ENCODE assay signal across 8 cellular contexts in genomic region chr17:8227238-8227581, GRCh38. TPM values are rescaled to one million over a fixed set of nuclear protein-coding genes. Genes with fewer than 3 reads are reported as not detected.
DNase-seq lines count a peak whose midpoint lies in the region; ATAC-seq and TF ChIP-seq lines count a peak whose summit lies in the region.
"Had no signal": no experiment of that assay in that cellular context is flagged by ENCODE, and none has a peak within 500 bp of the region (broad histone marks: within the 10 kb centered on the region; RNA-seq: fewer than 3 reads in every experiment).

No MANE protein-coding gene starts in this region.

- H3K4me1 Mint-ChIP-seq in activated T-helper 1 cell treated with anti-CD3 and anti-CD28 coated beads, Interleukin-12 subunit alpha, Interleukin-12 subunit beta, Interleukin-2, Interleukin-4 antibody, amounts not matched to agents 30 ng/mL and 10 ng/mL and 1 ng/mL, durations not matched to agents 14 hours and 24 hours and 36 hours (ENCODE audit: low read depth): peaks cover 40% of the 10 kb centered on the region
- H3K4me1 Mint-ChIP-seq in stimulated activated memory B cell treated with anti-CD40 and anti-IgM and Interleukin-4, amounts not matched to agents 10 μg/mL and 1 μg/mL and 100 μg/mL, for 72 hours: peaks cover 40% of the 10 kb centered on the region

- peaks cover 11% of the 10 kb centered on the region for H3K27me3 Mint-ChIP-seq in activated T-helper 1 cell treated with anti-CD3 and anti-CD28 coated beads, Interleukin-12 subunit alpha, Interleukin-12 subunit beta, Interleukin-2, Interleukin-4 antibody, amounts not matched to agents 30 ng/mL and 10 ng/mL and 1 ng/mL, durations not matched to agents 14 hours and 24 hours and 36 hours (ENCODE audit: insufficient read depth)
- no peaks in the 10 kb centered on the region for H3K27me3 Mint-ChIP-seq in stimulated activated memory B cell treated with anti-CD40 and anti-IgM and Interleukin-4, amounts not matched to agents 10 μg/mL and 1 μg/mL and 100 μg/mL, for 72 hours

- H3K4me2 ChIP-seq in MM.1S (ENCODE audit: low read depth, low read length): no peak overlapping the region

- no peak for ATAC-seq in stimulated activated memory B cell treated with anti-CD40 and anti-IgM and Interleukin-4, amounts not matched to agents 10 μg/mL and 1 μg/mL and 100 μg/mL, for 72 hours
- no peak for ATAC-seq in esophagus mucosa

- peaks cover 52% of the 10 kb centered on the region for H3K36me3 Mint-ChIP-seq in activated T-helper 1 cell treated with anti-CD3 and anti-CD28 coated beads, Interleukin-12 subunit alpha, Interleukin-12 subunit beta, Interleukin-2, Interleukin-4 antibody, amounts not matched to agents 30 ng/mL and 10 ng/mL and 1 ng/mL, durations not matched to agents 14 hours and 24 hours and 36 hours (ENCODE audit: low read depth)
- peaks cover 56% of the 10 kb centered on the region for H3K36me3 Mint-ChIP-seq in stimulated activated memory B cell treated with anti-CD40 and anti-IgM and Interleukin-4, amounts not matched to agents 10 μg/mL and 1 μg/mL and 100 μg/mL, for 72 hours

- H3K27ac Mint-ChIP-seq in activated T-helper 1 cell treated with anti-CD3 and anti-CD28 coated beads, Interleukin-12 subunit alpha, Interleukin-12 subunit beta, Interleukin-2, Interleukin-4 antibody, amounts not matched to agents 30 ng/mL and 10 ng/mL and 1 ng/mL, durations not matched to agents 14 hours and 24 hours and 36 hours: peak overlapping the region; percentile 94
- H3K27ac Mint-ChIP-seq in stimulated activated memory B cell treated with anti-CD40 and anti-IgM and Interleukin-4, amounts not matched to agents 10 μg/mL and 1 μg/mL and 100 μg/mL, for 72 hours: peak overlapping the region; percentile 20

- H3K4me3 Mint-ChIP-seq in activated T-helper 1 cell treated with anti-CD3 and anti-CD28 coated beads, Interleukin-12 subunit alpha, Interleukin-12 subunit beta, Interleukin-2, Interleukin-4 antibody, amounts not matched to agents 30 ng/mL and 10 ng/mL and 1 ng/mL, durations not matched to agents 14 hours and 24 hours and 36 hours: peak overlapping the region; percentile 70
- H3K4me3 Mint-ChIP-seq in stimulated activated memory B cell treated with anti-CD40 and anti-IgM and Interleukin-4, amounts not matched to agents 10 μg/mL and 1 μg/mL and 100 μg/mL, for 72 hours: peak overlapping the region; percentile 6

- H3K9me3 ChIP-seq in HAP-1 (no peaks in the 10 kb centered on the region), MM.1S (replicated peaks; ENCODE audit: insufficient read depth, low read length) (no peaks in the 10 kb centered on the region)

- H3K4me1 ChIP-seq in HAP-1: peaks cover 16% of the 10 kb centered on the region
- peaks cover 5% of the 10 kb centered on the region; the same call in 1 of the 2 replicates for H3K4me1 ChIP-seq in MM.1S (ENCODE audit: low read length)

- H3K4me3 ChIP-seq in HAP-1 (peak overlapping the region; percentile 37), iPS-11a (ENCODE audit: low read depth, low read length) (peak overlapping the region; percentile 6), MM.1S (ENCODE audit: low read length) (no peak overlapping the region)

- H3K9me3 Mint-ChIP-seq in activated T-helper 1 cell treated with anti-CD3 and anti-CD28 coated beads, Interleukin-12 subunit alpha, Interleukin-12 subunit beta, Interleukin-2, Interleukin-4 antibody, amounts not matched to agents 30 ng/mL and 10 ng/mL and 1 ng/mL, durations not matched to agents 14 hours and 24 hours and 36 hours: no peaks in the 10 kb centered on the region
- H3K9me3 Mint-ChIP-seq in stimulated activated memory B cell treated with anti-CD40 and anti-IgM and Interleukin-4, amounts not matched to agents 10 μg/mL and 1 μg/mL and 100 μg/mL, for 72 hours: no peaks in the 10 kb centered on the region

- H3K79me2 ChIP-seq in MM.1S (ENCODE audit: low read length): no peaks in the 10 kb centered on the region

- no peaks in the 10 kb centered on the region for H4K20me1 ChIP-seq in MM.1S (ENCODE audit: insufficient read depth, low read length)

- H3K36me3 ChIP-seq in HAP-1 (replicated peaks): peaks cover 52% of the 10 kb centered on the region
- H3K36me3 ChIP-seq in MM.1S (replicated peaks; ENCODE audit: insufficient read depth, low read length): 0 out of 2 replicates have a peak, but pooled peaks cover 22% of the 10 kb centered on the region

- H3K9ac ChIP-seq in MM.1S (ENCODE audit: low read length): no peak overlapping the region

- DNase-seq in HAP-1 (ENCODE audit: low spot score in 2 of 2) (no peak), NCI-H1092 treated with DMSO at 0.1 percent for 48 hours (lab: John Stamatoyannopoulos, UW) (no peak), MM.1S (no peak)
- DNase-seq in activated T-helper 1 cell treated with anti-CD3 and anti-CD28 coated beads, Interleukin-12 subunit alpha, Interleukin-12 subunit beta, Interleukin-2, Interleukin-4 antibody, amounts not matched to agents 30 ng/mL and 10 ng/mL and 1 ng/mL, durations not matched to agents 14 hours and 24 hours and 36 hours (ENCODE audit: low spot score): no peak
- DNase-seq: NCI-H2029 had no signal

- H3K27me3 ChIP-seq in HAP-1 (ENCODE audit: low read depth) (no peaks in the 10 kb centered on the region), MM.1S (replicated peaks; ENCODE audit: insufficient read depth, low read length) (no peaks in the 10 kb centered on the region)

- TF ChIP-seq CTCF in MM.1S (IDR thresholded peaks at IDR 0.05; ENCODE audit: low read length): no peak

- no peak overlapping the region for H3K27ac ChIP-seq in MM.1S (ENCODE audit: low read length)

- peaks cover 18% of the 10 kb centered on the region for H3F3A ChIP-seq in MM.1S (ENCODE audit: insufficient read depth, low read length)

- no peaks in the 10 kb centered on the region for H3K9me2 ChIP-seq in MM.1S (replicated peaks; ENCODE audit: insufficient read depth, low read length)

- intact Hi-C loops in activated T-helper 1 cell treated with anti-CD3 and anti-CD28 coated beads, Interleukin-12 subunit alpha, Interleukin-12 subunit beta, Interleukin-2, Interleukin-4 antibody, amounts not matched to agents 30 ng/mL and 10 ng/mL and 1 ng/mL, durations not matched to agents 14 hours and 24 hours and 36 hours (cut with micrococcal nuclease): loop anchor here (2.0 to 10.0 kb wide), 3 partner anchors 16 to 518 kb away; partner anchors contain the start of genes AURKB, CCDC42 and KRABD2

- in situ Hi-C loops in HAP-1 (cut with MboI; ENCODE audit: low sequenced_read_pairs): no loop called here

- H2AFZ ChIP-seq in MM.1S (ENCODE audit: low read length): no peak overlapping the region

RNA-seq across cellular contexts. Expression of gene AURKB, which starts 16.8 kb away (rescaled TPM):
- 82.2 and 88.7 TPM in 2 replicates for total RNA-seq in activated T-helper 1 cell treated with anti-CD3 and anti-CD28 coated beads, Interleukin-12 subunit alpha, Interleukin-12 subunit beta, Interleukin-2, Interleukin-4 antibody, amounts not matched to agents 30 ng/mL and 10 ng/mL and 1 ng/mL, durations not matched to agents 14 hours and 24 hours and 36 hours
- total RNA-seq in esophagus mucosa: 22.0 TPM

RNA-seq across cellular contexts. Expression of gene CTC1, which starts 20.6 kb away (rescaled TPM):
- total RNA-seq in activated T-helper 1 cell treated with anti-CD3 and anti-CD28 coated beads, Interleukin-12 subunit alpha, Interleukin-12 subunit beta, Interleukin-2, Interleukin-4 antibody, amounts not matched to agents 30 ng/mL and 10 ng/mL and 1 ng/mL, durations not matched to agents 14 hours and 24 hours and 36 hours: 68.5 and 76.3 TPM in 2 replicates
- total RNA-seq in esophagus mucosa: 10.0 TPM

RNA-seq across cellular contexts. Expression of gene PFAS, which starts 21.9 kb away (rescaled TPM):
- total RNA-seq in activated T-helper 1 cell treated with anti-CD3 and anti-CD28 coated beads, Interleukin-12 subunit alpha, Interleukin-12 subunit beta, Interleukin-2, Interleukin-4 antibody, amounts not matched to agents 30 ng/mL and 10 ng/mL and 1 ng/mL, durations not matched to agents 14 hours and 24 hours and 36 hours: 189 and 204 TPM in 2 replicates
- total RNA-seq in esophagus mucosa: 25.1 TPM

RNA-seq across cellular contexts. Expression of gene BORCS6, which starts 37.2 kb away (rescaled TPM):
- total RNA-seq in activated T-helper 1 cell treated with anti-CD3 and anti-CD28 coated beads, Interleukin-12 subunit alpha, Interleukin-12 subunit beta, Interleukin-2, Interleukin-4 antibody, amounts not matched to agents 30 ng/mL and 10 ng/mL and 1 ng/mL, durations not matched to agents 14 hours and 24 hours and 36 hours: 6.3 and 6.7 TPM in 2 replicates
- total RNA-seq in esophagus mucosa: 6.3 TPM

RNA-seq across cellular contexts. Expression of gene TMEM107, which starts 51.0 kb away (rescaled TPM):
- 19.3 and 20.8 TPM in 2 replicates for total RNA-seq in activated T-helper 1 cell treated with anti-CD3 and anti-CD28 coated beads, Interleukin-12 subunit alpha, Interleukin-12 subunit beta, Interleukin-2, Interleukin-4 antibody, amounts not matched to agents 30 ng/mL and 10 ng/mL and 1 ng/mL, durations not matched to agents 14 hours and 24 hours and 36 hours
- 17.5 TPM for total RNA-seq in esophagus mucosa
